22 cellular contexts compared by ENCODE assay signal in genomic region chr9:96057155-96057554, GRCh38.
A peak's percentile ranks its signal among the peaks of the same experiment; 100 is the strongest.
DNase-seq lines count a peak whose midpoint lies in the region; ATAC-seq, FAIRE-seq and TF ChIP-seq lines count a peak whose summit lies in the region.
"Had no signal": no experiment of that assay in that cellular context is flagged by ENCODE, and none has a peak within 500 bp of the region (broad histone marks: within the 10 kb centered on the region; RNA-seq: fewer than 3 reads in every experiment).

No MANE protein-coding gene starts in this region.

- no peaks in the 10 kb centered on the region for H3K9me3 ChIP-seq in neural progenitor cell (ENCODE audit: low read depth)
- H3K9me3 ChIP-seq: ovary, right lobe of liver, upper lobe of right lung had no signal

- H3K27ac ChIP-seq in neural progenitor cell: no peak overlapping the region
- H3K27ac ChIP-seq: A549, BLaER1, brain microvascular endothelial cell, hepatocyte, ovary, right lobe of liver, upper lobe of right lung had no signal

- no peak overlapping the region for H3K27ac Mint-ChIP-seq in activated CD4-positive, alpha-beta T cell treated with anti-CD3 and anti-CD28 coated beads for 36 hours
- peak overlapping the region; percentile 70 for H3K27ac Mint-ChIP-seq in neural progenitor cell
- H3K27ac Mint-ChIP-seq: activated T-cell treated with anti-CD3 and anti-CD28 coated beads, Interleukin-2, amount 50 U/mL, for 24 hours had no signal

- no peaks in the 10 kb centered on the region for H3K27me3 Mint-ChIP-seq in activated CD4-positive, alpha-beta T cell treated with anti-CD3 and anti-CD28 coated beads for 36 hours
- H3K27me3 Mint-ChIP-seq in neural progenitor cell (ENCODE audit: insufficient read depth, low read depth): peaks cover 7% of the 10 kb centered on the region
- H3K27me3 Mint-ChIP-seq: activated T-cell treated with anti-CD3 and anti-CD28 coated beads, Interleukin-2, amount 50 U/mL, for 24 hours had no signal

- peak; percentile 22 for DNase-seq in activated CD4-positive, alpha-beta T cell treated with anti-CD3 and anti-CD28 coated beads for 36 hours
- DNase-seq in activated CD4-positive, alpha-beta T cell treated with anti-CD3 and anti-CD28 coated beads, Interleukin-2, amount 50 U/mL, for 1 hour: no peak
- DNase-seq in EL (peak; percentile 11), bronchial epithelial cell (ENCODE audit: low read depth) (peak; percentile 55), neural progenitor cell (ENCODE audit: low spot score) (no peak), NCI-H446 treated with DMSO at 0.1 percent for 48 hours (lab: John Stamatoyannopoulos, UW) (no peak), HK-2 (ENCODE audit: unreplicated experiment) (no peak), DMS 273 treated with DMSO at 0.1 percent for 48 hours (lab: John Stamatoyannopoulos, UW) (no peak)
- DNase-seq: activated T-cell treated with anti-CD3 and anti-CD28 coated beads, Interleukin-2, amount 50 U/mL, for 24 hours; brain microvascular endothelial cell; GDM1; islet precursor cell; NCI-H146; NCI-H2171 treated with DMSO at 0.1 percent for 48 hours; ovary; right lobe of liver; upper lobe of right lung had no signal

- H3K4me1 ChIP-seq in neural progenitor cell: no peaks in the 10 kb centered on the region

- no peaks in the 10 kb centered on the region for H4K20me1 ChIP-seq in neural progenitor cell (ENCODE audit: low read depth)
- H4K20me1 ChIP-seq: BLaER1 had no signal

- H3K4me1 Mint-ChIP-seq in activated CD4-positive, alpha-beta T cell treated with anti-CD3 and anti-CD28 coated beads for 36 hours: peaks cover 8% of the 10 kb centered on the region
- H3K4me1 Mint-ChIP-seq in neural progenitor cell: peaks cover 5% of the 10 kb centered on the region

- intact Hi-C loops in activated CD4-positive, alpha-beta T cell treated with anti-CD3 and anti-CD28 coated beads for 36 hours (cut with DNase I, micrococcal nuclease): no loop called here

- H3K27me3 ChIP-seq in bronchial epithelial cell (ENCODE audit: control insufficient read depth, insufficient read depth, low read length): no peaks in the 10 kb centered on the region
- H3K27me3 ChIP-seq in neural progenitor cell: no peaks in the 10 kb centered on the region
- H3K27me3 ChIP-seq: BLaER1, hepatocyte, ovary, right lobe of liver, upper lobe of right lung had no signal

- H3K79me2 ChIP-seq in neural progenitor cell (ENCODE audit: low read depth): no peaks in the 10 kb centered on the region
- H3K79me2 ChIP-seq: hepatocyte had no signal

- H3K4me3 ChIP-seq in bronchial epithelial cell (ENCODE audit: low read depth, low read length): no peak overlapping the region
- H3K4me3 ChIP-seq in neural progenitor cell: no peak overlapping the region
- H3K4me3 ChIP-seq: A549, BLaER1, hepatocyte, ovary, right lobe of liver, upper lobe of right lung had no signal

- no peak for FAIRE-seq in bronchial epithelial cell (lab: Jason Lieb, UNC)
- FAIRE-seq: RCC 7860 had no signal

- no peak overlapping the region for H3K4me2 ChIP-seq in neural progenitor cell
- H3K4me2 ChIP-seq: A549, BLaER1, hepatocyte had no signal

- H2AFZ ChIP-seq in neural progenitor cell (replicated peaks): no peak overlapping the region
- H2AFZ ChIP-seq: hepatocyte had no signal

- H3K4me3 Mint-ChIP-seq in activated CD4-positive, alpha-beta T cell treated with anti-CD3 and anti-CD28 coated beads for 36 hours: no peak overlapping the region
- no peak overlapping the region for H3K4me3 Mint-ChIP-seq in neural progenitor cell
- H3K4me3 Mint-ChIP-seq: activated T-cell treated with anti-CD3 and anti-CD28 coated beads, Interleukin-2, amount 50 U/mL, for 24 hours had no signal

- POLR2A ChIA-PET in activated CD4-positive, alpha-beta T cell treated with anti-CD3 and anti-CD28 coated beads for 36 hours (lab: Charles Lee): no interaction called here

- peak; percentile 76 for ATAC-seq in activated CD4-positive, alpha-beta T cell treated with anti-CD3 and anti-CD28 coated beads for 36 hours
- ATAC-seq: A549, SK-N-SH treated with all-trans-retinoic acid at 6 μM for 48 hours, upper lobe of right lung had no signal

- no peaks in the 10 kb centered on the region for H3F3A ChIP-seq in neural progenitor cell (ENCODE audit: low read depth)

- CTCF ChIA-PET in activated CD4-positive, alpha-beta T cell treated with anti-CD3 and anti-CD28 coated beads for 36 hours (lab: Charles Lee): interaction anchor here (0.8 kb wide), 2 partner anchors 8 to 209 kb away, joined by 4 to 5 read pairs; no protein-coding TSS in a partner anchor

- H3K36me3 ChIP-seq in bronchial epithelial cell (ENCODE audit: control insufficient read depth, insufficient read depth, low read length): no peaks in the 10 kb centered on the region
- H3K36me3 ChIP-seq in neural progenitor cell: no peaks in the 10 kb centered on the region
- H3K36me3 ChIP-seq: BLaER1, brain microvascular endothelial cell, ovary, right lobe of liver, upper lobe of right lung had no signal

- TF ChIP-seq CTCF in bronchial epithelial cell (IDR thresholded peaks at IDR 0.05; ENCODE audit: insufficient read depth, low read length, severe bottlenecking): no peak
- TF ChIP-seq CTCF in neural progenitor cell (IDR thresholded peaks at IDR 0.05): no peak

- no peaks in the 10 kb centered on the region for H3K36me3 Mint-ChIP-seq in activated CD4-positive, alpha-beta T cell treated with anti-CD3 and anti-CD28 coated beads for 36 hours (ENCODE audit: low read depth)
- peaks cover 3% of the 10 kb centered on the region for H3K36me3 Mint-ChIP-seq in neural progenitor cell

- H3K9ac ChIP-seq in neural progenitor cell: no peak overlapping the region
- H3K9ac ChIP-seq: BLaER1 had no signal

- H3K9me3 Mint-ChIP-seq in activated CD4-positive, alpha-beta T cell treated with anti-CD3 and anti-CD28 coated beads for 36 hours (ENCODE audit: low read depth): peaks cover 2% of the 10 kb centered on the region
- peaks cover 15% of the 10 kb centered on the region for H3K9me3 Mint-ChIP-seq in neural progenitor cell

Comparison
In these comparisons a context has a peak if more than half of its experiments do, and no peak if none do; other contexts are left out.
1. DNase-seq: peak in activated CD4-positive, alpha-beta T cell treated with anti-CD3 and anti-CD28 coated beads for 36 hours (single experiment), EL (single experiment) and bronchial epithelial cell (single experiment); none in activated CD4-positive, alpha-beta T cell treated with anti-CD3 and anti-CD28 coated beads, Interleukin-2, amount 50 U/mL, for 1 hour (single experiment), neural progenitor cell (single experiment), NCI-H446 treated with DMSO at 0.1 percent for 48 hours (single experiment), HK-2 (single experiment) and DMS 273 treated with DMSO at 0.1 percent for 48 hours (single experiment).